Comparison of ENCODE assay signal across 9 cellular contexts in the genomic region with DNA sequence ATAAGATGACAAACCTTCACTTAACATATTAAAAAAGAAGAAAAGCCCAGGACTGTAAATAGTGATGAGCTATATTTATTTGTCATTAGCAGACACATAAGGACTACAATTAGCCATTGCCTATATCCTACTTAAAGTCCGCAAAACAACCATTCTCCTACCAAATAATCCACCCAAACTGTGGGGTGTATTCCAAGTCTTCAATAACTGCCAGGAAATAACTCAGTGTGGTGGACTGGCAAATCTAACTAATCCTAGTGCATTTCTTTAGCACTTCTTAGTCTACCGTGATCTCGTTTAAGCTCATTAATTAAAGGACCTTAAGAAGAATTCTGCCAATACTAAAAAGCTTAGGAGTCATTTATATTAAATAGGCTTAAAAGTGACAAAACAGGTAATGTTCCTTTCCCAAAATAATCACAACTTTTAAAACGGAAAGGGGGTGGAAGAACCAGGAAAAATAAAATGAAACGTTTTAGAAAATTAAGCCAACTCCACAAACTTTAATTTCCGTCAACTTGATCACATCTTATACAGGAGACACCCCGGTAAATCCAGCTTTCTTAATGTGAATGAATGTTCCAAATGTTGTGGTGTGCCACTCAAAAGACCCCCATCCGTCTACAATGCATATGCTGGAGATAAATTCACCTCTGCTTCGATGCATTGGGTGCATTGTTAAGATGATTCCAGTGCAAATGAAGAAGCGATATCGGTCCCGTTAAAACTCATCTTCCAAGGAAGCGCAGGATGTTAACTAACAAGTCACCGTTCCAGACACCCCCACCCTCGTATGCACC. TPM values are rescaled to one million over a fixed set of nuclear protein-coding genes. Genes with fewer than 3 reads are reported as not detected.
DNase-seq lines count a peak whose midpoint lies in the region; ATAC-seq lines count a peak whose summit lies in the region.
"Had no signal": no experiment of that assay in that cellular context is flagged by ENCODE, and none has a peak within 500 bp of the region (broad histone marks: within the 10 kb centered on the region; RNA-seq: fewer than 3 reads in every experiment).

No MANE protein-coding gene starts in this region.

- no peaks in the 10 kb centered on the region for H3K36me3 Mint-ChIP-seq in activated naive CD8-positive, alpha-beta T cell treated with anti-CD3 and anti-CD28 coated beads, Interleukin-2, amount 10 ng/mL, durations not matched to agents 7 days and 5 days

- no peaks in the 10 kb centered on the region for H3K27me3 ChIP-seq in layer of hippocampus (ENCODE audit: control insufficient read depth, insufficient read depth, low read length)

- H3K27me3 Mint-ChIP-seq in activated naive CD8-positive, alpha-beta T cell treated with anti-CD3 and anti-CD28 coated beads, Interleukin-2, amount 10 ng/mL, durations not matched to agents 7 days and 5 days = peaks cover 31% of the 10 kb centered on the region

- H3K4me3 Mint-ChIP-seq in activated naive CD8-positive, alpha-beta T cell treated with anti-CD3 and anti-CD28 coated beads, Interleukin-2, amount 10 ng/mL, durations not matched to agents 7 days and 5 days = peak overlapping the region; percentile 67

- H3K27ac Mint-ChIP-seq in activated naive CD8-positive, alpha-beta T cell treated with anti-CD3 and anti-CD28 coated beads, Interleukin-2, amount 10 ng/mL, durations not matched to agents 7 days and 5 days = no peak overlapping the region

- POLR2A ChIA-PET in activated naive CD8-positive, alpha-beta T cell treated with anti-CD3 and anti-CD28 coated beads, Interleukin-2, amount 10 ng/mL, durations not matched to agents 7 days and 5 days (lab: Charles Lee) = no interaction called here

- DNase-seq in DMS 273 (lab: John Stamatoyannopoulos, UW; ENCODE audit: unreplicated experiment) = peak; percentile 52
- no peak for DNase-seq in DMS 273 treated with DMSO at 0.1 percent for 48 hours (lab: John Stamatoyannopoulos, UW)
- DNase-seq in activated naive CD8-positive, alpha-beta T cell treated with anti-CD3 and anti-CD28 coated beads, Interleukin-2, amount 10 ng/mL, durations not matched to agents 7 days and 5 days = no peak
- DNase-seq in superior temporal gyrus (ENCODE audit: extremely low spot score) = peak; percentile 71
- no peak for DNase-seq in OCI-M2 (lab: John Stamatoyannopoulos, UW; ENCODE audit: unreplicated experiment)
- no peak for DNase-seq in LoVo (ENCODE audit: low spot score)

- H3K4me1 Mint-ChIP-seq in activated naive CD8-positive, alpha-beta T cell treated with anti-CD3 and anti-CD28 coated beads, Interleukin-2, amount 10 ng/mL, durations not matched to agents 7 days and 5 days = no peaks in the 10 kb centered on the region

- ATAC-seq in activated naive CD8-positive, alpha-beta T cell treated with anti-CD3 and anti-CD28 coated beads, Interleukin-2, amount 10 ng/mL, durations not matched to agents 7 days and 5 days (ENCODE audit: low read depth) = no peak
- no peak for ATAC-seq in HG02610 (IDR thresholded peaks at IDR 0.05; ENCODE audit: unreplicated experiment)

- H3K9me3 Mint-ChIP-seq in activated naive CD8-positive, alpha-beta T cell treated with anti-CD3 and anti-CD28 coated beads, Interleukin-2, amount 10 ng/mL, durations not matched to agents 7 days and 5 days = no peaks in the 10 kb centered on the region

- H3K27ac ChIP-seq in layer of hippocampus (ENCODE audit: low read depth, low read length) = peak overlapping the region; percentile 91
- H3K27ac ChIP-seq: KMS-11 had no signal

RNA-seq across cellular contexts. Expression of gene NOVA1, which starts 1.7 kb away (rescaled TPM):
- total RNA-seq in activated naive CD8-positive, alpha-beta T cell treated with anti-CD3 and anti-CD28 coated beads, Interleukin-2, amount 10 ng/mL, durations not matched to agents 7 days and 5 days = under 1 TPM; 0.39 to 0.40 TPM

Comparison
In these comparisons a context has a peak if more than half of its experiments do, and no peak if none do; other contexts are left out.
1. DNase-seq: peak in DMS 273 (single experiment) and superior temporal gyrus (single experiment); none in DMS 273 treated with DMSO at 0.1 percent for 48 hours (single experiment), activated naive CD8-positive, alpha-beta T cell treated with anti-CD3 and anti-CD28 coated beads, Interleukin-2, amount 10 ng/mL, durations not matched to agents 7 days and 5 days (single experiment), OCI-M2 (single experiment) and LoVo (single experiment).